ENCODE assay signal across 14 cellular contexts in genomic region chr2:67503066-67503795, GRCh38.
A peak's percentile ranks its signal among the peaks of the same experiment; 100 is the strongest.
DNase-seq lines count a peak whose midpoint lies in the region; ATAC-seq and TF ChIP-seq lines count a peak whose summit lies in the region.
"Had no signal": no experiment of that assay in that cellular context is flagged by ENCODE, and none has a peak within 500 bp of the region (broad histone marks: within the 10 kb centered on the region; RNA-seq: fewer than 3 reads in every experiment).

No MANE protein-coding gene starts in this region.

- H3K9me3 ChIP-seq in MG63 (peaks cover 3% of the 10 kb centered on the region; the same call in 1 of the 2 replicates), SJCRH30 (replicated peaks) (no peaks in the 10 kb centered on the region), H9 (ENCODE audit: control insufficient read depth, low read depth, low read length) (no peaks in the 10 kb centered on the region)
- H3K9me3 ChIP-seq: lower lobe of right lung had no signal

- no peak overlapping the region for H4K8ac ChIP-seq in H9 (replicated peaks; ENCODE audit: insufficient read length, low read depth, low read length)

- H3K27me3 ChIP-seq in MG63 (no peaks in the 10 kb centered on the region), SJCRH30 (peaks cover 16% of the 10 kb centered on the region; the same call in 1 of the 2 replicates), H9 (ENCODE audit: insufficient read depth, low read length) (no peaks in the 10 kb centered on the region)

- H3K23ac ChIP-seq in H9 (ENCODE audit: insufficient read length, low read depth, low read length) = no peak overlapping the region

- H3K27ac ChIP-seq in SJCRH30 (no peak overlapping the region), H9 (ENCODE audit: insufficient read length, low read depth, low read length) (no peak overlapping the region)
- H3K27ac ChIP-seq: lower lobe of right lung, parathyroid adenoma had no signal

- no peak overlapping the region for H2BK12ac ChIP-seq in H9 (ENCODE audit: insufficient read length, low read depth, low read length)

- no peaks in the 10 kb centered on the region for H3K36me3 Mint-ChIP-seq in H9 (ENCODE audit: insufficient read depth in 1 of 3, low read depth in 3 of 3)
- H3K36me3 Mint-ChIP-seq: CD4-positive, alpha-beta memory T cell had no signal

- no peak overlapping the region for H3K56ac ChIP-seq in H9 (ENCODE audit: insufficient read length, low read depth, low read length)

- no peak overlapping the region for H2BK15ac ChIP-seq in H9 (ENCODE audit: low read depth, low read length)

- no peak overlapping the region for H3K4me3 Mint-ChIP-seq in H9
- H3K4me3 Mint-ChIP-seq: CD4-positive, alpha-beta memory T cell had no signal

- DNase-seq in AG10803 (ENCODE audit: low read depth) = peak; percentile 87
- peak; percentile 56 for DNase-seq in MG63
- peak; percentile 87 for DNase-seq in epithelial cell of esophagus (ENCODE audit: low read depth)
- DNase-seq in omental fat pad (ENCODE audit: low spot score) = no peak
- DNase-seq in SJCRH30 = no peak
- no peak for DNase-seq in H9
- DNase-seq: activated CD4-positive, alpha-beta T cell treated with anti-CD3 and anti-CD28 coated beads for 4 hours; CD4-positive, alpha-beta memory T cell; H7; lower lobe of right lung; NCI-H524 treated with DMSO at 0.1 percent for 48 hours had no signal

- no peaks in the 10 kb centered on the region for H3K79me2 ChIP-seq in H9 (ENCODE audit: insufficient read depth, low read length)
- H3K79me2 ChIP-seq: parathyroid adenoma had no signal

- no peaks in the 10 kb centered on the region for H3K23me2 ChIP-seq in H9 (ENCODE audit: insufficient read length, low read depth, low read length, poor library complexity, severe bottlenecking)

- no peak overlapping the region for H3K4me3 ChIP-seq in AG10803 (ENCODE audit: low read length)
- no peak overlapping the region for H3K4me3 ChIP-seq in MG63
- H3K4me3 ChIP-seq in epithelial cell of esophagus (ENCODE audit: low read length) = no peak overlapping the region
- H3K4me3 ChIP-seq in SJCRH30 = no peak overlapping the region
- H3K4me3 ChIP-seq: lower lobe of right lung had no signal

- no peaks in the 10 kb centered on the region for H3K4me1 ChIP-seq in SJCRH30
- no peaks in the 10 kb centered on the region for H3K4me1 ChIP-seq in H9 (ENCODE audit: insufficient read depth, low read length)
- H3K4me1 ChIP-seq: lower lobe of right lung, parathyroid adenoma had no signal

- H3K79me1 ChIP-seq in H9 (ENCODE audit: insufficient read depth, low read depth, low read length, poor library complexity, severe bottlenecking) = no peaks in the 10 kb centered on the region

- H3K36me3 ChIP-seq in MG63 (no peaks in the 10 kb centered on the region), SJCRH30 (no peaks in the 10 kb centered on the region)
- H3K36me3 ChIP-seq: lower lobe of right lung had no signal

- no peak overlapping the region for H3T11ph ChIP-seq in H9 (ENCODE audit: low read length)

- H2BK5ac ChIP-seq in H9 (ENCODE audit: insufficient read length, low read length) = no peak overlapping the region

- no peak overlapping the region for H3K14ac ChIP-seq in H9 (ENCODE audit: insufficient read depth, low read length)

- no peak overlapping the region for H3K4ac ChIP-seq in H9 (ENCODE audit: low read depth, low read length)

- no peak overlapping the region for H2AK5ac ChIP-seq in H9 (ENCODE audit: insufficient read length, low read length)

- H4K5ac ChIP-seq in H9 (ENCODE audit: insufficient read length, low read depth, low read length) = no peak overlapping the region

- H3K18ac ChIP-seq in H9 (ENCODE audit: insufficient read length, low read depth, low read length) = no peak overlapping the region

- H2AFZ ChIP-seq in H9 (ENCODE audit: low read length) = no peak overlapping the region
- H2AFZ ChIP-seq: parathyroid adenoma had no signal

- H3K4me1 Mint-ChIP-seq in H9 = no peaks in the 10 kb centered on the region
- H3K4me1 Mint-ChIP-seq: CD4-positive, alpha-beta memory T cell had no signal

- H3K27ac Mint-ChIP-seq in H9 = no peak overlapping the region
- H3K27ac Mint-ChIP-seq: CD4-positive, alpha-beta memory T cell had no signal

- no CpG with 5 or more reads among the region's 4 CpGs for WGBS in H9 (ENCODE audit: extremely low coverage, insufficient read length, low lambda C conversion rate)

- no peaks in the 10 kb centered on the region; the same call in 1 of the 2 replicates for H3K27me3 Mint-ChIP-seq in H9 (ENCODE audit: low read depth)

- no peak overlapping the region for H3K9ac ChIP-seq in H9 (ENCODE audit: extremely low read depth, insufficient read length, low read length)
- H3K9ac ChIP-seq: parathyroid adenoma had no signal

- no peak overlapping the region for H2BK120ac ChIP-seq in H9 (ENCODE audit: low read depth, low read length, poor library complexity, severe bottlenecking)

- no peak overlapping the region for H4K91ac ChIP-seq in H9 (ENCODE audit: insufficient read length, low read depth, low read length)

- no peak overlapping the region for H3K4me2 ChIP-seq in H9 (ENCODE audit: insufficient read depth, insufficient read length, low read length)

- H3K9me3 Mint-ChIP-seq in H9 = 0 out of 5 replicates have a peak, but pooled peaks cover 0 to 2% of the 10 kb centered on the region in 2 experiments

- H2BK20ac ChIP-seq in H9 (ENCODE audit: low read depth, low read length, poor library complexity, severe bottlenecking) = no peak overlapping the region

- no peaks in the 10 kb centered on the region for H4K20me1 ChIP-seq in H9 (ENCODE audit: control insufficient read depth, insufficient read depth, insufficient read length)

- no peak for TF ChIP-seq CTCF in AG10803 (conservative IDR thresholded peaks at IDR 0.05; ENCODE audit: low read length)
- TF ChIP-seq CTCF in epithelial cell of esophagus (IDR thresholded peaks at IDR 0.05; ENCODE audit: insufficient read depth, low read depth, low read length, missing control alignments) = no peak
- TF ChIP-seq CTCF in omental fat pad (IDR thresholded peaks at IDR 0.05) = no peak
- TF ChIP-seq CTCF in H9 (conservative IDR thresholded peaks at IDR 0.05) = no peak

- ATAC-seq in omental fat pad (ENCODE audit: low FRiP score) = peak; percentile 92
- no peak for ATAC-seq in HG03175 (IDR thresholded peaks at IDR 0.05; ENCODE audit: unreplicated experiment)
- no peak for ATAC-seq in HG02973 (IDR thresholded peaks at IDR 0.05; ENCODE audit: unreplicated experiment)
- ATAC-seq: lower lobe of right lung had no signal

Comparison
In these comparisons a context has a peak if more than half of its experiments do, and no peak if none do; other contexts are left out.
1. DNase-seq: peak in AG10803 (single experiment), MG63 (single experiment) and epithelial cell of esophagus (single experiment); none in omental fat pad (single experiment), SJCRH30 (0 of 2) and H9 (single experiment).